Comparison of ENCODE assay signal across 9 cellular contexts in genomic region chr22:19756288-19757128, GRCh38. TPM values are rescaled to one million over a fixed set of nuclear protein-coding genes. Genes with fewer than 3 reads are reported as not detected.
DNase-seq lines count a peak whose midpoint lies in the region; ATAC-seq, FAIRE-seq and TF ChIP-seq lines count a peak whose summit lies in the region.
"Had no signal": no experiment of that assay in that cellular context is flagged by ENCODE, and none has a peak within 500 bp of the region (broad histone marks: within the 10 kb centered on the region; RNA-seq: fewer than 3 reads in every experiment).

No MANE protein-coding gene starts in this region.

- 77% methylated on average over 17 of the region's 76 CpGs for WGBS in A549 (ENCODE audit: missing lambda C conversion rate)
- WGBS in SK-N-SH (ENCODE audit: low lambda C conversion rate), result 28% methylated on average over 26 of the region's 76 CpGs

- peak; percentile 47 to 58 for TF ChIP-seq RAD21 in A549 (conservative IDR thresholded peaks at IDR 0.05 in 1 of 2, IDR thresholded peaks at IDR 0.05 in 1 of 2)
- TF ChIP-seq RAD21 in SK-N-SH (IDR thresholded peaks at IDR 0.05; ENCODE audit: low read length), result peak; percentile 46

- H3K27me3 ChIP-seq in SK-N-SH (ENCODE audit: insufficient read depth), result peaks cover 53% of the 10 kb centered on the region

- ATAC-seq in A549 (peak; percentile 72 to 81), GM21423 (IDR thresholded peaks at IDR 0.05; ENCODE audit: unreplicated experiment) (no peak)

- no peaks in the 10 kb centered on the region for H3F3A ChIP-seq in SK-N-SH (replicated peaks; ENCODE audit: insufficient read depth)

- H3K9me2 ChIP-seq in SK-N-SH, result no peaks in the 10 kb centered on the region

- no peaks in the 10 kb centered on the region for H3K36me3 ChIP-seq in SK-N-SH (replicated peaks in 1 of 2; ENCODE audit: control insufficient read depth in 1 of 2, insufficient read depth in 2 of 2, low read length in 1 of 2)
- H3K36me3 ChIP-seq: neutrophil had no signal

- H3K27ac ChIP-seq in A549 (peak overlapping the region; percentile 63 to 85; a peak in 5 of 6 replicates), SK-N-SH (ENCODE audit: low read depth in 2 of 2, low read length in 1 of 2) (no peak overlapping the region)
- H3K27ac ChIP-seq: neutrophil had no signal

- H3K9ac ChIP-seq in SK-N-SH, result no peak overlapping the region

- DNase-seq in A549 (ENCODE audit: low read depth in 1 of 2, low spot score in 1 of 2) (peak; percentile 54 to 72), GM19239 (ENCODE audit: insufficient read length, low spot score) (peak; percentile 94), SK-N-SH (peak; percentile 78), inferior parietal cortex (ENCODE audit: extremely low spot score) (peak; percentile 39), NCI-H187 treated with DMSO at 0.1 percent for 48 hours (lab: John Stamatoyannopoulos, UW) (no peak)
- DNase-seq in activated naive CD8-positive, alpha-beta T cell treated with anti-CD3 and anti-CD28 coated beads, Interleukin-2, amount 50 U/mL, for 16 hours (ENCODE audit: low read depth, low spot score), result peak; percentile 40
- peak; percentile 27 for DNase-seq in stimulated activated CD8-positive, alpha-beta memory T cell treated with anti-CD3 and anti-CD28 coated beads, Interleukin-12 subunit alpha, Interleukin-12 subunit beta, amount 100 ng/mL, for 4 hours (ENCODE audit: low read depth)

- H2AFZ ChIP-seq in SK-N-SH (ENCODE audit: low read depth), result no peak overlapping the region

- no peaks in the 10 kb centered on the region for H3K79me2 ChIP-seq in SK-N-SH (ENCODE audit: insufficient read depth)

- CTCF ChIA-PET in A549 (lab: Yijun Ruan, JAX), result interaction anchor here (0.6 to 6.2 kb wide), 27 partner anchors 10 to 250 kb away, joined by 3 to 62 read pairs (median 4); partner anchors contain the start of genes GNB1L and RTL10
- CTCF ChIA-PET in SK-N-SH (lab: Yijun Ruan, JAX), result interaction anchor here (0.6 to 2.5 kb wide), 25 partner anchors 8 to 161 kb away, joined by 3 to 15 read pairs (median 4); no protein-coding TSS in a partner anchor

- peak overlapping the region; percentile 42 for H3K4me3 ChIP-seq in A549
- H3K4me3 ChIP-seq in SK-N-SH (ENCODE audit: low read depth in 2 of 2, low read length in 1 of 2), result no peak overlapping the region

- FAIRE-seq in A549 (lab: Jason Lieb, UNC), result no peak
- FAIRE-seq in GM19239 (lab: Jason Lieb, UNC), result no peak

- peak overlapping the region; percentile 81 for H3K4me2 ChIP-seq in A549
- H3K4me2 ChIP-seq in SK-N-SH, result no peak overlapping the region

- TF ChIP-seq POLR2A in A549 (IDR thresholded peaks at IDR 0.05; ENCODE audit: low read length), result no peak

- H4K20me1 ChIP-seq in SK-N-SH (ENCODE audit: insufficient read depth), result no peaks in the 10 kb centered on the region

- H3K9me3 ChIP-seq in A549 (no peaks in the 10 kb centered on the region), SK-N-SH (no peaks in the 10 kb centered on the region)
- H3K9me3 ChIP-seq: neutrophil had no signal

- POLR2A ChIA-PET in A549 (lab: Yijun Ruan, JAX) (no interaction called here), SK-N-SH (lab: Yijun Ruan, JAX) (no interaction called here)

- TF ChIP-seq CTCF in A549 (IDR thresholded peaks at IDR 0.05) (peak; percentile 37), SK-N-SH (IDR thresholded peaks at IDR 0.05) (peak; percentile 47)

- H3K4me1 ChIP-seq in A549 (peaks cover 6% of the 10 kb centered on the region), SK-N-SH (ENCODE audit: control insufficient read depth in 1 of 2, insufficient read depth in 2 of 2, low read depth in 1 of 2, low read length in 1 of 2) (peaks cover 0 to 6% of the 10 kb centered on the region in 2 experiments; a peak in 2 of 4 replicates)

- TF ChIP-seq EP300 in A549 (IDR thresholded peaks at IDR 0.05), result no peak
- no peak for TF ChIP-seq EP300 in SK-N-SH (IDR thresholded peaks at IDR 0.05; ENCODE audit: borderline replicate concordance in 1 of 2, low read depth in 1 of 2, low read length in 1 of 2)

TF ChIP-seq in A549, 52 proteins besides CTCF, POLR2A, EP300 and RAD21:
- TF ChIP-seq HES2 (IDR thresholded peaks at IDR 0.05) (no peak), PHF8 (IDR thresholded peaks at IDR 0.05; ENCODE audit: borderline replicate concordance, low read depth) (no peak), SREBF2 (IDR thresholded peaks at IDR 0.05) (no peak), CBX2 (IDR thresholded peaks at IDR 0.05; ENCODE audit: borderline replicate concordance, low read depth) (no peak), FOSB (CRISPR knock-in tag; IDR thresholded peaks at IDR 0.05) (no peak), SMC3 (IDR thresholded peaks at IDR 0.05) (peak; percentile 67), NFE2L2 (conservative IDR thresholded peaks at IDR 0.05; ENCODE audit: low read length) (no peak), ZC3H11A (IDR thresholded peaks at IDR 0.05) (no peak), POLR2AphosphoS2 (conservative IDR thresholded peaks at IDR 0.05; ENCODE audit: low read length) (no peak), MAX (IDR thresholded peaks at IDR 0.05) (peak; percentile 39; the same call in 1 of the 2 replicates), ZSCAN20 (CRISPR knock-in tag; IDR thresholded peaks at IDR 0.05) (no peak), KDM5A (IDR thresholded peaks at IDR 0.05) (no peak), KDM1A (IDR thresholded peaks at IDR 0.05; ENCODE audit: low read depth) (no peak)

TF ChIP-seq in SK-N-SH, 30 proteins besides CTCF, POLR2A, EP300 and RAD21:
- TF ChIP-seq, protein P1, sequence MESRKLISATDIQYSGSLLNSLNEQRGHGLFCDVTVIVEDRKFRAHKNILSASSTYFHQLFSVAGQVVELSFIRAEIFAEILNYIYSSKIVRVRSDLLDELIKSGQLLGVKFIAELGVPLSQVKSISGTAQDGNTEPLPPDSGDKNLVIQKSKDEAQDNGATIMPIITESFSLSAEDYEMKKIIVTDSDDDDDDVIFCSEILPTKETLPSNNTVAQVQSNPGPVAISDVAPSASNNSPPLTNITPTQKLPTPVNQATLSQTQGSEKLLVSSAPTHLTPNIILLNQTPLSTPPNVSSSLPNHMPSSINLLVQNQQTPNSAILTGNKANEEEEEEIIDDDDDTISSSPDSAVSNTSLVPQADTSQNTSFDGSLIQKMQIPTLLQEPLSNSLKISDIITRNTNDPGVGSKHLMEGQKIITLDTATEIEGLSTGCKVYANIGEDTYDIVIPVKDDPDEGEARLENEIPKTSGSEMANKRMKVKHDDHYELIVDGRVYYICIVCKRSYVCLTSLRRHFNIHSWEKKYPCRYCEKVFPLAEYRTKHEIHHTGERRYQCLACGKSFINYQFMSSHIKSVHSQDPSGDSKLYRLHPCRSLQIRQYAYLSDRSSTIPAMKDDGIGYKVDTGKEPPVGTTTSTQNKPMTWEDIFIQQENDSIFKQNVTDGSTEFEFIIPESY (IDR thresholded peaks at IDR 0.05; ENCODE audit: borderline replicate concordance, low read depth), result no peak
- TF ChIP-seq EZH2phosphoT487 (IDR thresholded peaks at IDR 0.05; ENCODE audit: borderline replicate concordance, low read depth) (0 out of 2 replicates have a peak, but pooled peaks have one; percentile 50), SMC3 (IDR thresholded peaks at IDR 0.05; ENCODE audit: low read depth, low read length) (peak; percentile 43)

RNA-seq across cellular contexts. Expression of gene TBX1, which starts 4.1 kb away (rescaled TPM):
- polyA plus RNA-seq in A549 (2011; rRNA removed), result 0.30 and 0.66 TPM in 2 replicates
- 2.2 and 3.6 TPM in 2 replicates for polyA plus RNA-seq in A549 (2012; cell fraction: cytosol; rRNA removed)
- 9.3 and 10.3 TPM in 2 replicates for polyA plus RNA-seq in A549 (2012; cell fraction: nucleus; rRNA removed)
- 2.8 to 3.0 TPM (median 2.9 TPM) in 3 replicates for polyA plus RNA-seq in A549 (2017; fragmentation: RNase III; extraction: RNeasy Plus Mini Kit Qiagen cat#74134 plus additional on column Dnase treatment)
- 0.95 and 1.8 TPM in 2 replicates for polyA minus RNA-seq in A549 (2011; rRNA and poly(A)+ RNA removed)
- not detected in 2 replicates for polyA plus RNA-seq in SK-N-SH (2012; rRNA removed)
- 0.07 TPM in 1 of 2 replicates, not detected in the other for polyA plus RNA-seq in SK-N-SH (2012; cell fraction: cytosol; rRNA removed)
- 0.29 and 0.41 TPM in 2 replicates for polyA plus RNA-seq in SK-N-SH (2012; cell fraction: nucleus; rRNA removed)

RNA-seq across cellular contexts. Expression of gene GP1BB, which starts 33.2 kb away (rescaled TPM):
- polyA plus RNA-seq in A549 (2011; rRNA removed) (0.06 and 0.25 TPM in 2 replicates), A549 (2017; fragmentation: RNase III; extraction: RNeasy Plus Mini Kit Qiagen cat#74134 plus additional on column Dnase treatment) (0.48 to 1.1 TPM (median 0.63 TPM) in 3 replicates), SK-N-SH (2012; rRNA removed) (0.49 and 1.5 TPM in 2 replicates)
- 1.3 and 2.1 TPM in 2 replicates for polyA plus RNA-seq in A549 (2012; cell fraction: cytosol; rRNA removed)
- 6.6 and 10.5 TPM in 2 replicates for polyA plus RNA-seq in A549 (2012; cell fraction: nucleus; rRNA removed)
- not detected in 2 replicates for polyA minus RNA-seq in A549 (2011; rRNA and poly(A)+ RNA removed)
- 0.49 and 0.85 TPM in 2 replicates for polyA plus RNA-seq in SK-N-SH (2012; cell fraction: cytosol; rRNA removed)
- 7.2 and 43.4 TPM in 2 replicates for polyA plus RNA-seq in SK-N-SH (2012; cell fraction: nucleus; rRNA removed)

RNA-seq across cellular contexts. Expression of gene SEPTIN5, which starts 42.2 kb away (rescaled TPM):
- polyA plus RNA-seq in A549 (2011; rRNA removed) (4.6 and 5.7 TPM in 2 replicates), A549 (2017; fragmentation: RNase III; extraction: RNeasy Plus Mini Kit Qiagen cat#74134 plus additional on column Dnase treatment) (10.8 to 13.9 TPM (median 12.6 TPM) in 3 replicates), SK-N-SH (2012; rRNA removed) (10.4 and 14.0 TPM in 2 replicates)
- 8.7 and 9.2 TPM in 2 replicates for polyA plus RNA-seq in A549 (2012; cell fraction: cytosol; rRNA removed)
- polyA plus RNA-seq in A549 (2012; cell fraction: nucleus; rRNA removed), result 26.6 and 30.3 TPM in 2 replicates
- 7.7 and 11.8 TPM in 2 replicates for polyA minus RNA-seq in A549 (2011; rRNA and poly(A)+ RNA removed)
- polyA plus RNA-seq in SK-N-SH (2012; cell fraction: cytosol; rRNA removed), result 6.1 and 11.1 TPM in 2 replicates
- polyA plus RNA-seq in SK-N-SH (2012; cell fraction: nucleus; rRNA removed), result 34.8 and 52.6 TPM in 2 replicates

Comparison
In these comparisons a context has a peak if more than half of its experiments do, and no peak if none do; other contexts are left out.
1. H3K27ac ChIP-seq: peak in A549 (2 of 2); none in SK-N-SH (0 of 2).
2. Of the 12 proteins assayed by ChIP-seq in both A549 and SK-N-SH: peak only in A549: MAX; only in SK-N-SH: none; in both: CTCF, RAD21 and SMC3; in neither: 8.